16 cellular contexts compared by ENCODE assay signal in the genomic region with DNA sequence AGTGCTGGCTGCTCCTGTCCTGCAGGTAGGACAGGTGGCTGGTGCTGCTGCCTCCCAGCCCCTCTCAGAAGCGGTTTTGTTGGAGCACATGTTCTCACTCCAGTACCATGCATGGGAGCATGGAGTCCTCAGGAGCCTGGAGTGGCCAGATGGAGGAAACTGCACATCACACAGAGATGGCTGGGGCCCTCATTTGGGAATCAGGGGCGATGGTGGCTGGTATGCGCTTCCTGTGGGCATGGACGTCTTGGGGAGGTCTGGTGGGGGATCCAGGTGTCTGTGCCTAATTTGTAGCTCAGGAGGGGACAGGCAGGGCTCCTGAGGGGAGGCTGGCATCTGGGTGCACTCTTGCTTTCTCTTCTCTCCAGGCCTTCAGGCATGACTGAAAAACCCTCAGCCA.
DNase-seq lines count a peak whose midpoint lies in the region; ATAC-seq, FAIRE-seq and TF ChIP-seq lines count a peak whose summit lies in the region.
"Had no signal": no experiment of that assay in that cellular context is flagged by ENCODE, and none has a peak within 500 bp of the region (broad histone marks: within the 10 kb centered on the region; RNA-seq: fewer than 3 reads in every experiment).

No MANE protein-coding gene starts in this region.

- intact Hi-C loops in HepG2 (cut with micrococcal nuclease; ENCODE audit: unreplicated experiment), result no loop called here
- intact Hi-C loops in right lobe of liver (cut with DNase I), result no loop called here
- intact Hi-C loops in posterior vena cava (cut with DNase I), result no loop called here

- TF ChIP-seq EP300 in HepG2 (IDR thresholded peaks at IDR 0.05; ENCODE audit: low read depth in 2 of 2, low read length in 2 of 2) (no peak), HepG2 (CRISPR knock-in tag; IDR thresholded peaks at IDR 0.05; ENCODE audit: borderline replicate concordance) (no peak)

- TF ChIP-seq RAD21 in HepG2 (CRISPR knock-in tag; IDR thresholded peaks at IDR 0.05), result no peak

- CTCF ChIA-PET in HepG2 (lab: Yijun Ruan, JAX; ENCODE audit: low intra/inter-chr PET ratio, low total read pairs), result no interaction called here

- in situ Hi-C loops in HepG2 (cut with HindIII; ENCODE audit: extremely low pct_ligation_motif_present, low pct_unique_long_range_greater_than_20kb), result no loop called here

- POLR2A ChIA-PET in HepG2 (lab: Yijun Ruan, JAX), result no interaction called here

- TF ChIP-seq CTCF in HepG2 (CRISPR knock-in tag; IDR thresholded peaks at IDR 0.05) (no peak), right lobe of liver (IDR thresholded peaks at IDR 0.05) (no peak), progenitor cell of endocrine pancreas (IDR thresholded peaks at IDR 0.05; ENCODE audit: unreplicated experiment) (no peak)

- no peaks in the 10 kb centered on the region for H3K4me1 Mint-ChIP-seq in progenitor cell of endocrine pancreas (ENCODE audit: low read depth)
- H3K4me1 Mint-ChIP-seq: GM23338 had no signal

- H3K9ac ChIP-seq in HepG2 (ENCODE audit: insufficient read depth, low read depth, low read length), result no peak overlapping the region

- no peaks in the 10 kb centered on the region for H3K36me3 ChIP-seq in HepG2 (replicated peaks in 1 of 2; ENCODE audit: control insufficient read depth in 1 of 2, insufficient read depth in 2 of 2, low read length in 2 of 2)
- H3K36me3 ChIP-seq in right lobe of liver, result no peaks in the 10 kb centered on the region

- no CpG with 5 or more reads among the region's 4 CpGs for WGBS in HepG2 (ENCODE audit: low lambda C conversion rate)
- no CpG with 5 or more reads among the region's 4 CpGs for WGBS in right lobe of liver (ENCODE audit: insufficient coverage, low coverage, low lambda C conversion rate, missing lambda C conversion rate)

- H3K9me3 ChIP-seq in HepG2 (ENCODE audit: low read length) (peaks cover 13% of the 10 kb centered on the region), right lobe of liver (no peaks in the 10 kb centered on the region)

- no peak overlapping the region for H2AFZ ChIP-seq in HepG2 (ENCODE audit: low read length)
- H2AFZ ChIP-seq: GM23338 had no signal

- H3K4me3 Mint-ChIP-seq in progenitor cell of endocrine pancreas (ENCODE audit: low read depth), result no peak overlapping the region
- H3K4me3 Mint-ChIP-seq: B cell; CD4-positive, alpha-beta T cell; GM23338 had no signal

- no peaks in the 10 kb centered on the region for H3K4me1 ChIP-seq in HepG2 (ENCODE audit: insufficient read depth, low read length)
- peaks cover 0 to 2% (median under 1%) of the 10 kb centered on the region in 4 donors for H3K4me1 ChIP-seq in right lobe of liver

- no peak for TF ChIP-seq POLR2A in HepG2 (IDR thresholded peaks at IDR 0.05; ENCODE audit: insufficient read depth in 1 of 2, low read depth in 2 of 2, low read length in 2 of 2)
- TF ChIP-seq POLR2A in right lobe of liver (IDR thresholded peaks at IDR 0.05), result no peak

- no peak for ATAC-seq in HepG2
- ATAC-seq in right lobe of liver, result no peak
- ATAC-seq: GM12878, GM23338 had no signal

- H3K27me3 ChIP-seq in HepG2 (ENCODE audit: control insufficient read depth in 1 of 2, insufficient read depth in 2 of 2, low read length in 2 of 2) (no peaks in the 10 kb centered on the region), right lobe of liver (no peaks in the 10 kb centered on the region)

- FAIRE-seq in HepG2 (lab: Jason Lieb, UNC), result no peak
- FAIRE-seq: A204.1, GM12878 had no signal

- H3K79me2 ChIP-seq in HepG2 (ENCODE audit: insufficient read depth, low read length), result no peaks in the 10 kb centered on the region

- no peak overlapping the region for H3K4me2 ChIP-seq in HepG2 (ENCODE audit: low read depth, low read length)
- H3K4me2 ChIP-seq: GM23338 had no signal

- H3K27me3 Mint-ChIP-seq in progenitor cell of endocrine pancreas, result no peaks in the 10 kb centered on the region
- H3K27me3 Mint-ChIP-seq: B cell; CD4-positive, alpha-beta T cell had no signal

- H3K4me3 ChIP-seq in HepG2 (replicated peaks in 1 of 3; ENCODE audit: insufficient read depth in 1 of 3, low read depth in 2 of 3, low read length in 3 of 3), result no peak overlapping the region
- no peak overlapping the region for H3K4me3 ChIP-seq in right lobe of liver
- H3K4me3 ChIP-seq: GM12878, GM23338 had no signal

- H3K9me3 Mint-ChIP-seq in progenitor cell of endocrine pancreas (ENCODE audit: low read depth), result peaks cover 10% of the 10 kb centered on the region

- H4K20me1 ChIP-seq in HepG2 (ENCODE audit: insufficient read depth, low read length), result no peaks in the 10 kb centered on the region

- peaks cover 5% of the 10 kb centered on the region for H3K36me3 Mint-ChIP-seq in progenitor cell of endocrine pancreas (ENCODE audit: insufficient read depth)

- no peak overlapping the region for H3K27ac Mint-ChIP-seq in progenitor cell of endocrine pancreas
- H3K27ac Mint-ChIP-seq: B cell; CD4-positive, alpha-beta T cell; GM23338 had no signal

- no peak overlapping the region for H3K27ac ChIP-seq in HepG2 (ENCODE audit: extremely low read length, insufficient read depth, low read length)
- H3K27ac ChIP-seq in right lobe of liver, result no peak overlapping the region

- DNase-seq in HepG2 (ENCODE audit: low spot score) (no peak), right lobe of liver (no peak), islet precursor cell (peak; percentile 41), posterior vena cava (ENCODE audit: low spot score) (peak; percentile 45), OCI-M2 (lab: John Stamatoyannopoulos, UW; ENCODE audit: unreplicated experiment) (no peak), NCI-H526 treated with DMSO at 0.1 percent for 48 hours (lab: John Stamatoyannopoulos, UW) (no peak), progenitor cell of endocrine pancreas (ENCODE audit: low spot score, unreplicated experiment) (no peak)
- DNase-seq: C1 segment of cervical spinal cord; Calu3; CD4-positive, alpha-beta T cell; DMS79; H7 had no signal

- no TSS peak for BruUV-seq in HepG2 (replicated peaks; lab: Mats Ljungman, UMichigan)

TF ChIP-seq in HepG2, 621 proteins besides CTCF, POLR2A, EP300 and RAD21:
- TF ChIP-seq, protein P1, sequence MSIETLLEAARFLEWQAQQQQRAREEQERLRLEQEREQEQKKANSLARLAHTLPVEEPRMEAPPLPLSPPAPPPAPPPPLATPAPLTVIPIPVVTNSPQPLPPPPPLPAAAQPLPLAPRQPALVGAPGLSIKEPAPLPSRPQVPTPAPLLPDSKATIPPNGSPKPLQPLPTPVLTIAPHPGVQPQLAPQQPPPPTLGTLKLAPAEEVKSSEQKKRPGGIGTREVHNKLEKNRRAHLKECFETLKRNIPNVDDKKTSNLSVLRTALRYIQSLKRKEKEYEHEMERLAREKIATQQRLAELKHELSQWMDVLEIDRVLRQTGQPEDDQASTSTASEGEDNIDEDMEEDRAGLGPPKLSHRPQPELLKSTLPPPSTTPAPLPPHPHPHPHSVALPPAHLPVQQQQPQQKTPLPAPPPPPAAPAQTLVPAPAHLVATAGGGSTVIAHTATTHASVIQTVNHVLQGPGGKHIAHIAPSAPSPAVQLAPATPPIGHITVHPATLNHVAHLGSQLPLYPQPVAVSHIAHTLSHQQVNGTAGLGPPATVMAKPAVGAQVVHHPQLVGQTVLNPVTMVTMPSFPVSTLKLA (IDR thresholded peaks at IDR 0.05), result peak; percentile 71
- TF ChIP-seq, protein P2, sequence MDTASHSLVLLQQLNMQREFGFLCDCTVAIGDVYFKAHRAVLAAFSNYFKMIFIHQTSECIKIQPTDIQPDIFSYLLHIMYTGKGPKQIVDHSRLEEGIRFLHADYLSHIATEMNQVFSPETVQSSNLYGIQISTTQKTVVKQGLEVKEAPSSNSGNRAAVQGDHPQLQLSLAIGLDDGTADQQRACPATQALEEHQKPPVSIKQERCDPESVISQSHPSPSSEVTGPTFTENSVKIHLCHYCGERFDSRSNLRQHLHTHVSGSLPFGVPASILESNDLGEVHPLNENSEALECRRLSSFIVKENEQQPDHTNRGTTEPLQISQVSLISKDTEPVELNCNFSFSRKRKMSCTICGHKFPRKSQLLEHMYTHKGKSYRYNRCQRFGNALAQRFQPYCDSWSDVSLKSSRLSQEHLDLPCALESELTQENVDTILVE (CRISPR knock-in tag; IDR thresholded peaks at IDR 0.05), result no peak
- TF ChIP-seq, protein P3, sequence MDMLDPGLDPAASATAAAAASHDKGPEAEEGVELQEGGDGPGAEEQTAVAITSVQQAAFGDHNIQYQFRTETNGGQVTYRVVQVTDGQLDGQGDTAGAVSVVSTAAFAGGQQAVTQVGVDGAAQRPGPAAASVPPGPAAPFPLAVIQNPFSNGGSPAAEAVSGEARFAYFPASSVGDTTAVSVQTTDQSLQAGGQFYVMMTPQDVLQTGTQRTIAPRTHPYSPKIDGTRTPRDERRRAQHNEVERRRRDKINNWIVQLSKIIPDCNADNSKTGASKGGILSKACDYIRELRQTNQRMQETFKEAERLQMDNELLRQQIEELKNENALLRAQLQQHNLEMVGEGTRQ (IDR thresholded peaks at IDR 0.05; ENCODE audit: low read depth, low read length), result no peak
- TF ChIP-seq, protein P3 (CRISPR knock-in tag; IDR thresholded peaks at IDR 0.05; ENCODE audit: borderline replicate concordance), result no peak

Comparison
In these comparisons a context has a peak if more than half of its experiments do, and no peak if none do; other contexts are left out.
1. DNase-seq: peak in islet precursor cell (single experiment) and posterior vena cava (single experiment); none in HepG2 (single experiment), right lobe of liver (0 of 3), OCI-M2 (single experiment), NCI-H526 treated with DMSO at 0.1 percent for 48 hours (single experiment) and progenitor cell of endocrine pancreas (single experiment).